In the genomic region with DNA sequence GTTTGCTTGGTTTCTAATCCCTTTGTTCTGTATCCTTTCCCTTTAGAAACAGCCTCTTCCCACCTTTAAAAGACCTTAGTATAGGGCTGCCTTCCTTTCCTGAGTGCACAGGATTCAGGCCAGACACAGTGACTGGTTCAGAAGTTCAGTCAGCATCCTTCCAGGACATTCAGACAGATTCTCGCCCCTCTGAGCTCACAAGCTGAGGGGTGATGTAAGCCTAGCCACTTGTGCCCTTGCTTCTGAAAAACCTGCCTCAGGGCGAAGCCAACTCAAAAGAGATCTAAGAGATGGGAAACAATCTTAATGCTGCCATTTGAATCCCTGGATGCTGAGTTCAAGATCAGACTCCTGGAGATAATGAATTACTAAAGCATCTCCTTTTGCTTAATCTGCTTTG, we compare ENCODE assay signal across 27 cellular contexts.
"Had no signal": no experiment of that assay in that cellular context is flagged by ENCODE, and none has a peak within 500 bp of the region (broad histone marks: within the 10 kb centered on the region; RNA-seq: fewer than 3 reads in every experiment).

No MANE protein-coding gene starts in this region.

- FAIRE-seq: colon had no signal

- H3K36me3 Mint-ChIP-seq: WTC11 had no signal

- H3K4me3 Mint-ChIP-seq: activated CD8-positive, alpha-beta T cell treated with anti-CD3 and anti-CD28 coated beads, Interleukin-2, amount 10 ng/mL, durations not matched to agents 7 days and 5 days; activated naive CD4-positive, alpha-beta T cell treated with anti-CD3 and anti-CD28 coated beads for 36 hours; activated naive CD8-positive, alpha-beta T cell; activated T-helper 1 cell treated with anti-CD3 and anti-CD28 coated beads, Interleukin-12 subunit alpha, Interleukin-12 subunit beta, Interleukin-2, Interleukin-4 antibody, amounts not matched to agents 30 ng/mL and 10 ng/mL and 1 ng/mL, durations not matched to agents 14 hours and 24 hours and 36 hours; T-helper 2 cell treated with Interferon-gamma antibody and Interleukin-4, amounts not matched to agents 5 μg/mL and 100 μg/mL, for 36 hours; WTC11 had no signal

- DNase-seq: activated CD4-positive, alpha-beta T cell treated with anti-CD3 and anti-CD28 coated beads for 48 hours; activated CD4-positive, alpha-beta T cell treated with anti-CD3 and anti-CD28 coated beads, Interleukin-2, amount 50 U/mL, for 4 hours; activated CD4-positive, CD25-positive, alpha-beta regulatory T cell treated with anti-CD3 and anti-CD28 coated beads, Interleukin-2, amount 50 U/mL, for 72 hours; activated CD8-positive, alpha-beta memory T cell treated with anti-CD3 and anti-CD28 coated beads, Interleukin-2, amount 50 U/mL, for 48 hours; activated CD8-positive, alpha-beta T cell treated with anti-CD3 and anti-CD28 coated beads, Interleukin-2, amount 10 ng/mL, durations not matched to agents 7 days and 5 days; activated effector memory CD4-positive, alpha-beta T cell treated with anti-CD3 and anti-CD28 coated beads, Interleukin-2, amount 50 U/mL, for 16 hours; activated naive CD4-positive, alpha-beta T cell treated with anti-CD3 and anti-CD28 coated beads for 36 hours; activated T-cell treated with anti-CD3 and anti-CD28 coated beads, Interleukin-2, amount 50 U/mL, for 1 hour; amygdala; brain microvascular endothelial cell; cerebellar nuclear complex; Kasumi-1; NCI-H1048; NCI-H146; NCI-H187 treated with DMSO at 0.1 percent for 48 hours; NCI-H345; NCI-H510A; NCI-H526 treated with DMSO at 0.1 percent for 48 hours; NK-92 treated with Interleukin-12 subunit alpha and Interleukin-12 subunit beta, amount 100 ng/mL, for 24 hours; OCI-M1; Right ventricle myocardium superior; SW 1271 had no signal

- H3K9me3 Mint-ChIP-seq: activated naive CD4-positive, alpha-beta T cell treated with anti-CD3 and anti-CD28 coated beads for 36 hours; activated T-helper 1 cell treated with anti-CD3 and anti-CD28 coated beads, Interleukin-12 subunit alpha, Interleukin-12 subunit beta, Interleukin-2, Interleukin-4 antibody, amounts not matched to agents 30 ng/mL and 10 ng/mL and 1 ng/mL, durations not matched to agents 14 hours and 24 hours and 36 hours; T-helper 2 cell treated with Interferon-gamma antibody and Interleukin-4, amounts not matched to agents 5 μg/mL and 100 μg/mL, for 36 hours; WTC11 had no signal

- H3K4me1 Mint-ChIP-seq: WTC11 had no signal

- H3K27ac Mint-ChIP-seq: activated CD8-positive, alpha-beta T cell treated with anti-CD3 and anti-CD28 coated beads, Interleukin-2, amount 10 ng/mL, durations not matched to agents 7 days and 5 days; activated naive CD4-positive, alpha-beta T cell treated with anti-CD3 and anti-CD28 coated beads for 36 hours; activated naive CD8-positive, alpha-beta T cell; activated T-helper 1 cell treated with anti-CD3 and anti-CD28 coated beads, Interleukin-12 subunit alpha, Interleukin-12 subunit beta, Interleukin-2, Interleukin-4 antibody, amounts not matched to agents 30 ng/mL and 10 ng/mL and 1 ng/mL, durations not matched to agents 14 hours and 24 hours and 36 hours; T-helper 2 cell treated with Interferon-gamma antibody and Interleukin-4, amounts not matched to agents 5 μg/mL and 100 μg/mL, for 36 hours; WTC11 had no signal
